In the genomic region with DNA sequence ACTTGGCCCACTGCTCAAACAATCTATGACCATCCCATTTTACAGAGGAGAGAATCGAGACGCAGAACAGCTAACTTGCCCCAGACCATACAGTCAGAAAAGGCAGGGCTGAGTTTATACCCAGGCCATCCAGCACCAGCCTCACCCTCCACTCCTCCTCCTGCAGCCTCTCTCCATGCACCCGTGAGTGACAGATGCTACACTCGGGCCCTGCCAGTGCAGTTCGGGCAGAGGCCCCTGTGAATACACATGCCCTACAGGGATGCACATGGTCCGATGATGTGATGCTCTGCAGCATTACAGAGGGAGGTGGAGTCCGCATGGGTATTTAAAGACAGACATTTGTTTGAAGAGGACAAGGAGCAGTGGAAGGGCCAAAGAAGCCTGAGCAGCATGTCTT, we compare ENCODE assay signal across 17 cellular contexts.
A peak's percentile ranks its signal among the peaks of the same experiment; 100 is the strongest.
DNase-seq lines count a peak whose midpoint lies in the region; ATAC-seq, FAIRE-seq and TF ChIP-seq lines count a peak whose summit lies in the region.
"Had no signal": no experiment of that assay in that cellular context is flagged by ENCODE, and none has a peak within 500 bp of the region (broad histone marks: within the 10 kb centered on the region; RNA-seq: fewer than 3 reads in every experiment).

No MANE protein-coding gene starts in this region.

- H3K56ac ChIP-seq in IMR-90 (ENCODE audit: extremely low read depth, insufficient read depth, low read length) (no peak overlapping the region), H1 (replicated peaks; ENCODE audit: insufficient read length, low read depth, low read length) (no peak overlapping the region)

- no TSS peak for BruUV-seq in IMR-90 (replicated peaks; lab: Mats Ljungman, UMichigan)

- peak overlapping the region; percentile 94 for H2BK20ac ChIP-seq in IMR-90 (ENCODE audit: low read depth, low read length)
- no peak overlapping the region for H2BK20ac ChIP-seq in H1 (ENCODE audit: low read length)

- H2AK5ac ChIP-seq in IMR-90 (ENCODE audit: low read depth, low read length) = peak overlapping the region; percentile 92; the same call in 1 of the 2 replicates
- H2AK5ac ChIP-seq in H1 (ENCODE audit: low read depth, low read length) = no peak overlapping the region

- TF ChIP-seq RAD21 in IMR-90 (IDR thresholded peaks at IDR 0.05; ENCODE audit: low read length) = no peak
- TF ChIP-seq RAD21 in H1 (IDR thresholded peaks at IDR 0.05 in 1 of 2, conservative IDR thresholded peaks at IDR 0.05 in 1 of 2; ENCODE audit: low read depth in 2 of 2, low read length in 2 of 2) = no peak

- no peak overlapping the region for H2BK5ac ChIP-seq in IMR-90 (ENCODE audit: low read depth, low read length, poor library complexity, severe bottlenecking)
- no peak overlapping the region for H2BK5ac ChIP-seq in H1 (ENCODE audit: low read depth, low read length)

- WGBS in IMR-90 (ENCODE audit: extremely low coverage in 2 of 2, insufficient read length in 1 of 2), 2 experiments = 90% methylated on average over 3 of the region's 7 CpGs; no CpG with 5 or more reads in 1 of the 2 experiments
- WGBS in H1 (ENCODE audit: extremely low coverage in 1 of 2, insufficient coverage in 1 of 2, insufficient read length in 1 of 2, insufficient replicate concordance in 2 of 2, low coverage in 1 of 2, low lambda C conversion rate in 2 of 2, missing lambda C conversion rate in 1 of 2), 2 experiments = 85% methylated on average over 7 of the region's 7 CpGs; no CpG with 5 or more reads in 1 of the 2 experiments

- ATAC-seq in IMR-90 (ENCODE audit: low read depth) = no peak

- H3K9me3 ChIP-seq in IMR-90 (ENCODE audit: control insufficient read depth, insufficient read depth, low read length) (no peaks in the 10 kb centered on the region), H1 (ENCODE audit: insufficient read depth in 2 of 2, low read depth in 1 of 2, low read length in 1 of 2) (no peaks in the 10 kb centered on the region), osteoblast (ENCODE audit: low read depth, low read length) (no peaks in the 10 kb centered on the region)
- no peaks in the 10 kb centered on the region for H3K9me3 ChIP-seq in effector memory CD4-positive, alpha-beta T cell (ENCODE audit: control insufficient read depth, low read length)

- no peaks in the 10 kb centered on the region for H3K79me2 ChIP-seq in H1 (ENCODE audit: control insufficient read depth in 1 of 2, insufficient read depth in 2 of 2, low read length in 2 of 2)
- H3K79me2 ChIP-seq in osteoblast (ENCODE audit: insufficient read depth, low read length) = no peaks in the 10 kb centered on the region

- H3K36me3 ChIP-seq in IMR-90 (ENCODE audit: control insufficient read depth, insufficient read depth, low read length) = no peaks in the 10 kb centered on the region
- H3K36me3 ChIP-seq in H1 (ENCODE audit: control insufficient read depth in 2 of 4, insufficient read depth in 4 of 4, low read length in 3 of 4) = no peaks in the 10 kb centered on the region
- H3K36me3 ChIP-seq in osteoblast (ENCODE audit: insufficient read depth, low read length) = no peaks in the 10 kb centered on the region
- no peaks in the 10 kb centered on the region for H3K36me3 ChIP-seq in effector memory CD4-positive, alpha-beta T cell (ENCODE audit: control insufficient read depth, insufficient read depth, low read length)

- H3K9me1 ChIP-seq in IMR-90 (ENCODE audit: insufficient read depth, low read length) = peaks cover 9% of the 10 kb centered on the region

- H3K79me1 ChIP-seq in IMR-90 (ENCODE audit: low read depth in 1 of 2, low read length in 2 of 2) (no peaks in the 10 kb centered on the region; a peak in 1 of 4 replicates), H1 (ENCODE audit: low read depth, low read length) (no peaks in the 10 kb centered on the region)

- H3K27ac ChIP-seq in IMR-90 (ENCODE audit: insufficient read depth, low read length) (no peak overlapping the region), H1 (ENCODE audit: low read depth, low read length) (no peak overlapping the region), osteoblast (ENCODE audit: low read depth, low read length) (no peak overlapping the region)
- H3K27ac ChIP-seq in effector memory CD4-positive, alpha-beta T cell (ENCODE audit: insufficient read depth, low read length, poor library complexity, severe bottlenecking) = no peak overlapping the region

- no peak overlapping the region for H2AFZ ChIP-seq in IMR-90 (replicated peaks; ENCODE audit: low read length, poor library complexity)
- no peak overlapping the region for H2AFZ ChIP-seq in H1 (ENCODE audit: low read length)
- no peak overlapping the region for H2AFZ ChIP-seq in osteoblast (ENCODE audit: low read length)

- H3K18ac ChIP-seq in IMR-90 (ENCODE audit: low read depth, low read length) = no peak overlapping the region
- H3K18ac ChIP-seq in H1 (ENCODE audit: extremely low read depth, low read length) = no peak overlapping the region

- H3K4me2 ChIP-seq in IMR-90 (ENCODE audit: low read depth, low read length) = no peak overlapping the region
- no peak overlapping the region for H3K4me2 ChIP-seq in H1 (ENCODE audit: insufficient read depth in 1 of 2, low read depth in 2 of 2, low read length in 2 of 2)
- H3K4me2 ChIP-seq in osteoblast (ENCODE audit: insufficient read depth, low read length) = no peak overlapping the region

- H3K14ac ChIP-seq in IMR-90 (replicated peaks; ENCODE audit: low read depth, low read length) (peak overlapping the region; percentile 86; the same call in 1 of the 2 replicates), H1 (ENCODE audit: insufficient read length) (no peak overlapping the region)

- no peak overlapping the region for H2AK9ac ChIP-seq in IMR-90 (replicated peaks; ENCODE audit: low read depth, low read length, poor library complexity)

- H3K23ac ChIP-seq in IMR-90 (ENCODE audit: low read depth, low read length) (0 out of 2 replicates have a peak overlapping the region, but pooled peaks have one; percentile 48), H1 (ENCODE audit: insufficient read length) (no peak overlapping the region)

- peak overlapping the region; percentile 4; the same call in 1 of the 2 replicates for H4K91ac ChIP-seq in IMR-90 (ENCODE audit: insufficient read depth, low read depth, low read length)
- H4K91ac ChIP-seq in H1 (replicated peaks; ENCODE audit: insufficient read length, low read length) = no peak overlapping the region

- CTCF ChIA-PET in IMR-90 (lab: Yijun Ruan, JAX) = interaction anchor here (1.4 kb wide), 1 partner anchor 268 kb away, joined by 3 read pairs; no protein-coding TSS in a partner anchor
- CTCF ChIA-PET in H1 (lab: Charles Lee; ENCODE audit: partially characterized antibody) = interaction anchor here (1.0 to 5.5 kb wide), 7 partner anchors 36 to 273 kb away, joined by 3 to 36 read pairs (median 5); no protein-coding TSS in a partner anchor

- H3K4me3 ChIP-seq in IMR-90 (ENCODE audit: insufficient read depth, low read depth, low read length) (no peak overlapping the region), H1 (ENCODE audit: extremely low read depth in 1 of 4, insufficient read depth in 2 of 4, low read depth in 3 of 4, low read length in 4 of 4) (no peak overlapping the region), osteoblast (ENCODE audit: insufficient read depth, low read length) (no peak overlapping the region)
- no peak overlapping the region for H3K4me3 ChIP-seq in effector memory CD4-positive, alpha-beta T cell (ENCODE audit: insufficient read depth, low read depth, low read length, poor library complexity, severe bottlenecking)

- H2BK120ac ChIP-seq in IMR-90 (ENCODE audit: low read depth, low read length) = peak overlapping the region; percentile 95
- H2BK120ac ChIP-seq in H1 (replicated peaks; ENCODE audit: low read depth, low read length) = no peak overlapping the region

- intact Hi-C loops in IMR-90 (cut with micrococcal nuclease) = no loop called here

- H3K9ac ChIP-seq in IMR-90 (ENCODE audit: low read depth, low read length) (no peak overlapping the region), H1 (replicated peaks in 1 of 4; ENCODE audit: extremely low read depth in 1 of 4, low read depth in 3 of 4, low read length in 3 of 4) (no peak overlapping the region)

- H2BK12ac ChIP-seq in H1 (ENCODE audit: low read depth, low read length) = no peak overlapping the region

- no peak for DNase-seq in IMR-90
- no peak for DNase-seq in H1 (ENCODE audit: low read depth in 1 of 2, low spot score in 2 of 2)
- peak; percentile 58 for DNase-seq in osteoblast (ENCODE audit: insufficient read length, low spot score, missing footprints)
- no peak for DNase-seq in urothelium cell line (ENCODE audit: low spot score)
- no peak for DNase-seq in NCI-H128 (lab: John Stamatoyannopoulos, UW; ENCODE audit: unreplicated experiment)
- no peak for DNase-seq in effector memory CD4-positive, alpha-beta T cell
- DNase-seq: C1 segment of cervical spinal cord; Calu3; CD4-positive, alpha-beta memory T cell; COR-L47; DMS53; DMS79 treated with DMSO at 0.1 percent for 48 hours; GOT3; H7; HCEC 1CT had no signal

- no peak for TF ChIP-seq EP300 in H1 (IDR thresholded peaks at IDR 0.05; ENCODE audit: borderline replicate concordance in 1 of 2, low read depth in 2 of 2, low read length in 2 of 2)

- in situ Hi-C loops in IMR-90 (cut with MboI; ENCODE audit: low sequenced_read_pairs) = loop anchor here (10.0 kb wide), 1 partner anchor 1145 kb away; a partner anchor contains a TSS

- TF ChIP-seq POLR2A in IMR-90 (IDR thresholded peaks at IDR 0.05; ENCODE audit: low read depth, low read length) (no peak), H1 (IDR thresholded peaks at IDR 0.05; ENCODE audit: control extremely low read depth in 1 of 2, low read depth in 2 of 2, low read length in 2 of 2) (no peak)

- TF ChIP-seq CTCF in IMR-90 (conservative IDR thresholded peaks at IDR 0.05; ENCODE audit: low read depth, low read length) = no peak
- TF ChIP-seq CTCF in H1 (IDR thresholded peaks at IDR 0.05; ENCODE audit: control extremely low read depth in 1 of 3, insufficient read depth in 1 of 3, low read depth in 1 of 3, low read length in 3 of 3) = no peak
- no peak for TF ChIP-seq CTCF in osteoblast (IDR thresholded peaks at IDR 0.05; ENCODE audit: extremely low read depth, low read depth, low read length)

- H3K4me1 ChIP-seq in IMR-90 (ENCODE audit: control insufficient read depth, insufficient read depth, low read length) (peaks cover 14% of the 10 kb centered on the region), H1 (replicated peaks in 1 of 4; ENCODE audit: control insufficient read depth in 3 of 4, insufficient read depth in 4 of 4, low read length in 3 of 4) (peaks cover 0 to 10% (median 6%) of the 10 kb centered on the region in 4 experiments; a peak in 5 of 7 replicates), osteoblast (ENCODE audit: insufficient read depth, low read length) (peaks cover 10% of the 10 kb centered on the region)
- H3K4me1 ChIP-seq in effector memory CD4-positive, alpha-beta T cell (ENCODE audit: control insufficient read depth, insufficient read depth, low read length, poor library complexity, severe bottlenecking) = no peaks in the 10 kb centered on the region

- FAIRE-seq in H1 (lab: Jason Lieb, UNC) = no peak
- no peak for FAIRE-seq in urothelium cell line (lab: Jason Lieb, UNC)
- FAIRE-seq: G401.6, GM12892 had no signal

- H2BK15ac ChIP-seq in IMR-90 (ENCODE audit: low read depth, low read length) (peak overlapping the region; percentile 92; the same call in 2 of the 3 replicates), H1 (ENCODE audit: low read length) (no peak overlapping the region)

- H3K27me3 ChIP-seq in IMR-90 (ENCODE audit: control insufficient read depth, insufficient read depth, low read length) (no peaks in the 10 kb centered on the region), H1 (replicated peaks in 1 of 4; ENCODE audit: control insufficient read depth in 3 of 4, extremely low read depth in 1 of 4, insufficient read depth in 3 of 4, low read length in 3 of 4) (no peaks in the 10 kb centered on the region), osteoblast (ENCODE audit: insufficient read depth, low read length) (peaks cover 4% of the 10 kb centered on the region)
- no peaks in the 10 kb centered on the region for H3K27me3 ChIP-seq in effector memory CD4-positive, alpha-beta T cell (replicated peaks; ENCODE audit: control insufficient read depth, insufficient read depth, low read length, poor library complexity, severe bottlenecking)

- no peak overlapping the region for H4K5ac ChIP-seq in IMR-90 (ENCODE audit: low read depth, low read length)
- H4K5ac ChIP-seq in H1 (ENCODE audit: insufficient read length, low read depth, low read length) = no peak overlapping the region

- POLR2A ChIA-PET in IMR-90 (lab: Charles Lee; ENCODE audit: unreplicated experiment) (no interaction called here), H1 (lab: Charles Lee; ENCODE audit: partially characterized antibody) (no interaction called here)

- dilution Hi-C loops in IMR-90 (cut with HindIII; ENCODE audit: low sequenced_read_pairs, unreplicated experiment) = no loop called here

- H3K4ac ChIP-seq in IMR-90 (ENCODE audit: low read depth, low read length) (peak overlapping the region; percentile 83), H1 (replicated peaks; ENCODE audit: insufficient read length, low read depth, low read length) (peak overlapping the region; percentile 44)

- H4K8ac ChIP-seq in IMR-90 (ENCODE audit: low read depth in 2 of 2, low read length in 2 of 2) = peak overlapping the region in 1 of 2 experiments; percentile 56; a peak in 1 of 4 replicates
- no peak overlapping the region; the same call in 1 of the 2 replicates for H4K8ac ChIP-seq in H1 (ENCODE audit: extremely low read depth, insufficient read depth, low read length)

- no peaks in the 10 kb centered on the region for H3K23me2 ChIP-seq in H1 (ENCODE audit: low read depth, low read length)

- H4K20me1 ChIP-seq in IMR-90 (ENCODE audit: insufficient read depth, low read length) (no peaks in the 10 kb centered on the region), H1 (replicated peaks in 1 of 2; ENCODE audit: control insufficient read depth in 1 of 2, insufficient read depth in 2 of 2, low read length in 2 of 2) (no peaks in the 10 kb centered on the region), osteoblast (ENCODE audit: insufficient read depth, low read length) (no peaks in the 10 kb centered on the region)
